ENCODE assay signal across 1 cellular context in genomic region chr1:211648980-211649934, GRCh38.
A peak's percentile ranks its signal among the peaks of the same experiment; 100 is the strongest.
TF ChIP-seq lines count a peak whose summit lies in the region.

No MANE protein-coding gene starts in this region.

TF ChIP-seq in HepG2, 621 proteins besides CTCF, POLR2A, EP300 and RAD21 (continued from another document):
- TF ChIP-seq ZBTB44 (CRISPR knock-in tag; IDR thresholded peaks at IDR 0.05) (no peak), ZNF691 (CRISPR knock-in tag; IDR thresholded peaks at IDR 0.05; ENCODE audit: borderline replicate concordance, low read depth) (peak; percentile 60; the same call in 1 of the 2 replicates), SMC3 (IDR thresholded peaks at IDR 0.05; ENCODE audit: low read length) (peak; percentile 65), REST (IDR thresholded peaks at IDR 0.05; ENCODE audit: borderline replicate concordance in 1 of 2, low read depth in 1 of 2, low read length in 2 of 2) (no peak), MNT (IDR thresholded peaks at IDR 0.05) (peak; percentile 54), XRCC5 (optimal IDR thresholded peaks at IDR 0.05; ENCODE audit: low read length) (peak; percentile 31), HMGXB4 (CRISPR knock-in tag; IDR thresholded peaks at IDR 0.05; ENCODE audit: borderline replicate concordance in 1 of 2, low read depth in 1 of 2) (peak; percentile 43 to 51; a peak in 1 of 4 replicates), ZNF775 (CRISPR knock-in tag; IDR thresholded peaks at IDR 0.05; ENCODE audit: borderline replicate concordance) (no peak), THAP8 (CRISPR knock-in tag; IDR thresholded peaks at IDR 0.05; ENCODE audit: borderline replicate concordance) (no peak), GATAD2A (CRISPR knock-in tag; IDR thresholded peaks at IDR 0.05) (0 out of 2 replicates have a peak, but pooled peaks have one; percentile 19), PHF5A (CRISPR knock-in tag; IDR thresholded peaks at IDR 0.05; ENCODE audit: low read depth, unreplicated experiment) (no peak), IRF9 (CRISPR knock-in tag; IDR thresholded peaks at IDR 0.05; ENCODE audit: borderline replicate concordance) (0 out of 2 replicates have a peak, but pooled peaks have one; percentile 12), ZBTB25 (CRISPR knock-in tag; IDR thresholded peaks at IDR 0.05) (0 out of 2 replicates have a peak, but pooled peaks have one; percentile 19), HNF1B (CRISPR knock-in tag; IDR thresholded peaks at IDR 0.05) (no peak), PLRG1 (conservative IDR thresholded peaks at IDR 0.05) (no peak), ZNF687 (CRISPR knock-in tag; IDR thresholded peaks at IDR 0.05) (peak; percentile 22; the same call in 1 of the 2 replicates), ZSCAN5A (CRISPR knock-in tag; IDR thresholded peaks at IDR 0.05; ENCODE audit: borderline replicate concordance) (no peak), STAG1 (CRISPR knock-in tag; IDR thresholded peaks at IDR 0.05) (peak; percentile 74), BCL6 (CRISPR knock-in tag; IDR thresholded peaks at IDR 0.05) (peak; percentile 42; the same call in 1 of the 2 replicates), HIC2 (CRISPR knock-in tag; IDR thresholded peaks at IDR 0.05; ENCODE audit: low read depth) (no peak), MYNN (CRISPR knock-in tag; IDR thresholded peaks at IDR 0.05; ENCODE audit: low read depth) (no peak), SRF (IDR thresholded peaks at IDR 0.05; ENCODE audit: low read depth, low read length) (0 out of 2 replicates have a peak, but pooled peaks have one; percentile 11)
